Comparison of ENCODE assay signal across 21 cellular contexts in the genomic region with DNA sequence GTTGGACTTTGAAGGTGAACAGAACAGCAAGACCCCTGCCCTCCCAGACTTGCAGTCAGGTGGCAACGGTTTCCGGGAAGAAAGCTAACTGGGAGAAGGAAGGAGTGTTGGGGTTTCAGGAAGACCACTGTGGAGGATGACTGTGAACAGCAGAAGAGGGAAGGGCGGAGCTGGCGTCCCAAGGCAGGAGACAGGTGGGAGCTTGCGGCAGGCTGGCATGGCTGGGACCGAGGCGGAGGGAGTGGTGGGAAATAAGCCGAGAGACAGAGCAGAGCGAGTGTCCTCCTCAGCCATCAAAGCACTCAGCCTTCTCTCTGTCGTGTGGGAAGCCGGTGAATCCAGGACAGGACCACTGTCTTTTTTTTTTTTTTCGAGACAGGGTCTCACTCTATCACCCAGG.
"Had no signal": no experiment of that assay in that cellular context is flagged by ENCODE, and none has a peak within 500 bp of the region (broad histone marks: within the 10 kb centered on the region; RNA-seq: fewer than 3 reads in every experiment).

No MANE protein-coding gene starts in this region.

- H3K36me3 Mint-ChIP-seq: natural killer cell had no signal

- DNase-seq: effector CD8-positive, alpha-beta T cell; heart left ventricle; hippocampal formation; natural killer cell; ovary; right cardiac atrium; stimulated activated CD4-positive, alpha-beta T cell treated with anti-CD3 and anti-CD28 coated beads, Interleukin-2, amount 100 ng/mL, for 48 hours; testis; upper lobe of right lung had no signal

- H3K36me3 ChIP-seq: heart left ventricle, ovary, tibial nerve, upper lobe of right lung, vagina had no signal

- H3K27ac ChIP-seq: coronary artery, heart left ventricle, ovary, testis, tibial nerve, upper lobe of right lung, vagina had no signal

- FAIRE-seq: endometrium, frontal cortex had no signal

- ATAC-seq: esophagus mucosa, heart left ventricle, left colon, mucosa of descending colon, natural killer cell, right cardiac atrium, upper lobe of right lung had no signal

- H3K4me3 ChIP-seq: coronary artery, heart left ventricle, mucosa of descending colon, ovary, smooth muscle cell, testis, tibial nerve, upper lobe of right lung, vagina had no signal

- H3K9me3 Mint-ChIP-seq: natural killer cell; neural crest cell; stimulated activated naive CD8-positive, alpha-beta T cell treated with anti-CD3 and anti-CD28 coated beads, Interleukin-15, Interleukin-2, amounts not matched to agents 100 ng/mL and 50 ng/mL, for 24 hours had no signal

- H3K27ac Mint-ChIP-seq: natural killer cell; progenitor cell of endocrine pancreas; stimulated activated naive CD8-positive, alpha-beta T cell treated with anti-CD3 and anti-CD28 coated beads, Interleukin-15, Interleukin-2, amounts not matched to agents 100 ng/mL and 50 ng/mL, for 24 hours had no signal

- H3K4me3 Mint-ChIP-seq: natural killer cell; neural crest cell; stimulated activated naive CD8-positive, alpha-beta T cell treated with anti-CD3 and anti-CD28 coated beads, Interleukin-15, Interleukin-2, amounts not matched to agents 100 ng/mL and 50 ng/mL, for 24 hours had no signal

- H3K9me3 ChIP-seq: heart left ventricle, mucosa of descending colon, ovary, testis, tibial nerve, upper lobe of right lung, vagina had no signal

- H3K4me2 ChIP-seq: smooth muscle cell had no signal

- H3K27me3 ChIP-seq: heart left ventricle, ovary, testis, tibial nerve, upper lobe of right lung, vagina had no signal

- H3K27me3 Mint-ChIP-seq: progenitor cell of endocrine pancreas; stimulated activated naive CD8-positive, alpha-beta T cell treated with anti-CD3 and anti-CD28 coated beads, Interleukin-15, Interleukin-2, amounts not matched to agents 100 ng/mL and 50 ng/mL, for 24 hours had no signal
